Comparison of ENCODE assay signal across 11 cellular contexts in genomic region chr1:70143052-70143659, GRCh38.
DNase-seq lines count a peak whose midpoint lies in the region; ATAC-seq, FAIRE-seq and TF ChIP-seq lines count a peak whose summit lies in the region.
"Had no signal": no experiment of that assay in that cellular context is flagged by ENCODE, and none has a peak within 500 bp of the region (broad histone marks: within the 10 kb centered on the region; RNA-seq: fewer than 3 reads in every experiment).

No MANE protein-coding gene starts in this region.

- no TSS peak for BruUV-seq in K562 (replicated peaks; lab: Mats Ljungman, UMichigan)

- CTCF ChIA-PET in K562 (lab: Yijun Ruan, JAX; ENCODE audit: low intra/inter-chr PET ratio), result interaction anchor here (0.6 to 3.7 kb wide), 3 partner anchors 25 to 1731 kb away, joined by 3 to 13 read pairs (median 3); no protein-coding TSS in a partner anchor

- H3F3A ChIP-seq in Loucy (ENCODE audit: low read depth), result 0 out of 2 replicates have a peak, but pooled peaks cover 4% of the 10 kb centered on the region

- H3K79me2 ChIP-seq in Loucy (ENCODE audit: insufficient read depth, low read length) (no peaks in the 10 kb centered on the region), K562 (ENCODE audit: control insufficient read depth, insufficient read depth, low read length) (no peaks in the 10 kb centered on the region)

- DNase-seq in EL, result peak; percentile 62
- no peak for DNase-seq in K562 (ENCODE audit: extremely low read depth in 1 of 4, low spot score in 3 of 4)
- peak; percentile 31 for DNase-seq in non-pigmented ciliary epithelial cell (ENCODE audit: low read depth)
- no peak for DNase-seq in stimulated activated CD4-positive, alpha-beta T cell treated with anti-CD3 and anti-CD28 coated beads, Interleukin-2, amount 100 ng/mL, for 24 hours
- no peak for DNase-seq in ovary
- DNase-seq in stimulated activated CD4-positive, alpha-beta T cell treated with anti-CD3 and anti-CD28 coated beads, Interleukin-4, amount 100 ng/mL, for 4 hours, result no peak
- DNase-seq in small intestine, result no peak
- DNase-seq: GDM1, MG63, testis had no signal

- H3K36me3 ChIP-seq in Loucy (ENCODE audit: insufficient read depth, low read length) (peaks cover 5% of the 10 kb centered on the region; the same call in 1 of the 2 replicates), K562 (ENCODE audit: control insufficient read depth, insufficient read depth, low read length) (peaks cover 9% of the 10 kb centered on the region; the same call in 2 of the 3 replicates), ovary (no peaks in the 10 kb centered on the region), small intestine (ENCODE audit: control insufficient read depth in 2 of 2, insufficient read depth in 2 of 2, low read length in 2 of 2) (peaks cover 0 to 2% of the 10 kb centered on the region in 2 donors)
- H3K36me3 ChIP-seq: MG63 had no signal

- FAIRE-seq in K562 (lab: Jason Lieb, UNC) (no peak), small intestine (lab: Jason Lieb, UNC) (no peak)

- intact Hi-C loops in K562 (cut with micrococcal nuclease), result no loop called here
- intact Hi-C loops in ovary (cut with DNase I), result no loop called here

- H3K9ac ChIP-seq in Loucy (ENCODE audit: low read depth, low read length, poor library complexity, severe bottlenecking) (no peak overlapping the region), K562 (ENCODE audit: insufficient read depth in 1 of 2, low read depth in 2 of 2, low read length in 2 of 2) (no peak overlapping the region)

- H3K4me2 ChIP-seq in Loucy (ENCODE audit: low read depth, low read length, poor library complexity, severe bottlenecking) (no peak overlapping the region), K562 (ENCODE audit: insufficient read depth, low read length) (no peak overlapping the region)

- no peak overlapping the region for H2AFZ ChIP-seq in Loucy (ENCODE audit: low read length)
- H2AFZ ChIP-seq in K562 (ENCODE audit: low read depth, low read length), result no peak overlapping the region

- H4K20me1 ChIP-seq in Loucy (ENCODE audit: insufficient read depth, low read length, poor library complexity, severe bottlenecking), result no peaks in the 10 kb centered on the region
- no peaks in the 10 kb centered on the region for H4K20me1 ChIP-seq in K562 (replicated peaks; ENCODE audit: control insufficient read depth, insufficient read depth, low read length)

- POLR2A ChIA-PET in K562 (lab: Yijun Ruan, JAX), result interaction anchor here (0.6 to 1.6 kb wide), 3 partner anchors 14 to 212 kb away, joined by 3 to 4 read pairs (median 3); partner anchors contain the start of genes ANKRD13C and SRSF11

- no peak for TF ChIP-seq EP300 in K562 (IDR thresholded peaks at IDR 0.05; ENCODE audit: low read length)
- no peak for TF ChIP-seq EP300 in ovary (IDR thresholded peaks at IDR 0.05)

- no peaks in the 10 kb centered on the region for H3K9me2 ChIP-seq in Loucy (replicated peaks; ENCODE audit: low read depth, low read length)

- no peaks in the 10 kb centered on the region for H3K27me3 ChIP-seq in Loucy (ENCODE audit: insufficient read depth, low read length, poor library complexity, severe bottlenecking)
- H3K27me3 ChIP-seq in K562 (ENCODE audit: control insufficient read depth in 2 of 2, insufficient read depth in 2 of 2, low read length in 2 of 2), result no peaks in the 10 kb centered on the region
- H3K27me3 ChIP-seq in ovary, result no peaks in the 10 kb centered on the region
- no peaks in the 10 kb centered on the region for H3K27me3 ChIP-seq in small intestine (ENCODE audit: control insufficient read depth in 2 of 2, insufficient read depth in 2 of 2, low read length in 2 of 2)
- H3K27me3 ChIP-seq: MG63, testis had no signal

- H3K4me1 ChIP-seq in Loucy (ENCODE audit: insufficient read depth, low read length, poor library complexity, severe bottlenecking) (no peaks in the 10 kb centered on the region), K562 (replicated peaks in 1 of 2; ENCODE audit: control insufficient read depth in 2 of 2, insufficient read depth in 2 of 2, low read length in 2 of 2) (0 out of 5 replicates have a peak, but pooled peaks cover 0 to 5% of the 10 kb centered on the region in 2 experiments), ovary (ENCODE audit: insufficient read depth) (peaks cover 12% of the 10 kb centered on the region), small intestine (ENCODE audit: control insufficient read depth in 2 of 2, insufficient read depth in 1 of 2, low read depth in 1 of 2, low read length in 1 of 2) (no peaks in the 10 kb centered on the region)

- H3K9me1 ChIP-seq in K562 (ENCODE audit: control insufficient read depth, insufficient read depth, low read length), result no peaks in the 10 kb centered on the region

- TF ChIP-seq CTCF in Loucy (conservative IDR thresholded peaks at IDR 0.05; ENCODE audit: low read length), result peak; percentile 42
- TF ChIP-seq CTCF in K562 (IDR thresholded peaks at IDR 0.05 in 2 of 3, conservative IDR thresholded peaks at IDR 0.05 in 1 of 3; ENCODE audit: insufficient read depth in 2 of 3, low read depth in 1 of 3, low read length in 3 of 3), result peak in 1 of 3 experiments; percentile 34; a peak in 2 of 6 replicates
- TF ChIP-seq CTCF in ovary (IDR thresholded peaks at IDR 0.05), result no peak

- ATAC-seq in K562, result peak; percentile 53

- H3K9me3 ChIP-seq in Loucy (ENCODE audit: insufficient read depth, low read depth, low read length) (no peaks in the 10 kb centered on the region), K562 (replicated peaks; ENCODE audit: control insufficient read depth, insufficient read depth, low read depth, low read length) (no peaks in the 10 kb centered on the region), ovary (no peaks in the 10 kb centered on the region), small intestine (ENCODE audit: control insufficient read depth, low read depth) (no peaks in the 10 kb centered on the region)
- H3K9me3 ChIP-seq: MG63, testis had no signal

- in situ Hi-C loops in K562 (cut with MboI), result loop anchor here (25.0 kb wide), 1 partner anchor 1656 kb away; the partner anchor contains the start of gene DEPDC1

- H3K4me3 ChIP-seq in Loucy (ENCODE audit: low read length, poor library complexity, severe bottlenecking) (no peak overlapping the region), K562 (no peak overlapping the region), ovary (no peak overlapping the region), small intestine (ENCODE audit: low read depth in 1 of 2, low read length in 2 of 2) (no peak overlapping the region)
- H3K4me3 ChIP-seq: MG63, testis had no signal

- no peak overlapping the region for H3K27ac ChIP-seq in K562 (ENCODE audit: extremely low read depth, low read depth, low read length)
- H3K27ac ChIP-seq in ovary, result no peak overlapping the region
- no peak overlapping the region for H3K27ac ChIP-seq in small intestine (ENCODE audit: low read depth in 1 of 2, low read length in 1 of 2)
- H3K27ac ChIP-seq: testis had no signal

- peak; percentile 15 to 46; a peak in 3 of 4 replicates for TF ChIP-seq RAD21 in K562 (CRISPR knock-in tag; conservative IDR thresholded peaks at IDR 0.05 in 1 of 2, IDR thresholded peaks at IDR 0.05 in 1 of 2)

- TF ChIP-seq POLR2A in K562 (conservative IDR thresholded peaks at IDR 0.05) (no peak), ovary (IDR thresholded peaks at IDR 0.05) (no peak)

- 48% methylated on average over 4 of the region's 4 CpGs for WGBS in K562 (ENCODE audit: insufficient coverage, low coverage, missing lambda C conversion rate)
- WGBS in ovary, 3 donors, result 36 to 39% (median 36%) methylated on average over 4 of the region's 4 CpGs
- WGBS in small intestine, 3 donors, result 68 to 90% (median 84%) methylated on average over 4 of the region's 4 CpGs

TF ChIP-seq in K562, 482 proteins besides CTCF, POLR2A, EP300 and RAD21:
- TF ChIP-seq ZNF384 (IDR thresholded peaks at IDR 0.05; ENCODE audit: low read depth, low read length) (peak; percentile 81), CHCHD3 (CRISPR knock-in tag; IDR thresholded peaks at IDR 0.05) (no peak)
- TF ChIP-seq, protein P1, sequence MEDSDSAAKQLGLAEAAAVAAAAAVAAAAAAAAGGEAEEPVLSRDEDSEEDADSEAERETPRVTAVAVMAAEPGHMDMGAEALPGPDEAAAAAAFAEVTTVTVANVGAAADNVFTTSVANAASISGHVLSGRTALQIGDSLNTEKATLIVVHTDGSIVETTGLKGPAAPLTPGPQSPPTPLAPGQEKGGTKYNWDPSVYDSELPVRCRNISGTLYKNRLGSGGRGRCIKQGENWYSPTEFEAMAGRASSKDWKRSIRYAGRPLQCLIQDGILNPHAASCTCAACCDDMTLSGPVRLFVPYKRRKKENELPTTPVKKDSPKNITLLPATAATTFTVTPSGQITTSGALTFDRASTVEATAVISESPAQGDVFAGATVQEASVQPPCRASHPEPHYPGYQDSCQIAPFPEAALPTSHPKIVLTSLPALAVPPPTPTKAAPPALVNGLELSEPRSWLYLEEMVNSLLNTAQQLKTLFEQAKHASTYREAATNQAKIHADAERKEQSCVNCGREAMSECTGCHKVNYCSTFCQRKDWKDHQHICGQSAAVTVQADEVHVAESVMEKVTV (CRISPR knock-in tag; IDR thresholded peaks at IDR 0.05), result 0 out of 2 replicates have a peak, but pooled peaks have one; percentile 5

Comparison
In these comparisons a context has a peak if more than half of its experiments do, and no peak if none do; other contexts are left out.
1. DNase-seq: peak in EL (single experiment) and non-pigmented ciliary epithelial cell (single experiment); none in K562 (0 of 4), stimulated activated CD4-positive, alpha-beta T cell treated with anti-CD3 and anti-CD28 coated beads, Interleukin-2, amount 100 ng/mL, for 24 hours (0 of 2), ovary (0 of 5), stimulated activated CD4-positive, alpha-beta T cell treated with anti-CD3 and anti-CD28 coated beads, Interleukin-4, amount 100 ng/mL, for 4 hours (0 of 2) and small intestine (single experiment).